Comparison of ENCODE assay signal across 12 cellular contexts in genomic region chr22:25282671-25283561, GRCh38.
DNase-seq lines count a peak whose midpoint lies in the region; ATAC-seq and TF ChIP-seq lines count a peak whose summit lies in the region.
"Had no signal": no experiment of that assay in that cellular context is flagged by ENCODE, and none has a peak within 500 bp of the region (broad histone marks: within the 10 kb centered on the region; RNA-seq: fewer than 3 reads in every experiment).

No MANE protein-coding gene starts in this region.

- H3K9me3 Mint-ChIP-seq in naive thymus-derived CD8-positive, alpha-beta T cell = no peaks in the 10 kb centered on the region
- H3K9me3 Mint-ChIP-seq in activated CD8-positive, alpha-beta T cell treated with anti-CD3 and anti-CD28 coated beads, Interleukin-2, amount 10 ng/mL, durations not matched to agents 7 days and 5 days (ENCODE audit: insufficient read depth) = no peaks in the 10 kb centered on the region
- H3K9me3 Mint-ChIP-seq in activated CD4-positive, alpha-beta memory T cell treated with anti-CD3 and anti-CD28 coated beads for 36 hours = no peaks in the 10 kb centered on the region

- intact Hi-C loops in activated CD4-positive, alpha-beta memory T cell treated with anti-CD3 and anti-CD28 coated beads for 36 hours (cut with micrococcal nuclease) = loop anchor here (10.0 kb wide), 1 partner anchor 302 kb away; no protein-coding TSS in a partner anchor

- peaks cover 7 to 15% (median 13%) of the 10 kb centered on the region in 4 donors for H3K4me1 Mint-ChIP-seq in naive thymus-derived CD8-positive, alpha-beta T cell
- peaks cover 8% of the 10 kb centered on the region for H3K4me1 Mint-ChIP-seq in activated CD8-positive, alpha-beta T cell treated with anti-CD3 and anti-CD28 coated beads, Interleukin-2, amount 10 ng/mL, durations not matched to agents 7 days and 5 days (ENCODE audit: low read depth)
- peaks cover 11% of the 10 kb centered on the region for H3K4me1 Mint-ChIP-seq in activated CD4-positive, alpha-beta memory T cell treated with anti-CD3 and anti-CD28 coated beads for 36 hours (ENCODE audit: low read depth)

- H3K27me3 Mint-ChIP-seq in naive thymus-derived CD8-positive, alpha-beta T cell = peaks cover 37 to 70% (median 53%) of the 10 kb centered on the region in 5 donors
- H3K27me3 Mint-ChIP-seq in activated CD8-positive, alpha-beta T cell treated with anti-CD3 and anti-CD28 coated beads, Interleukin-2, amount 10 ng/mL, durations not matched to agents 7 days and 5 days (ENCODE audit: low read depth) = peaks cover 55% of the 10 kb centered on the region
- peaks cover 59% of the 10 kb centered on the region for H3K27me3 Mint-ChIP-seq in activated CD4-positive, alpha-beta memory T cell treated with anti-CD3 and anti-CD28 coated beads for 36 hours

- H3K4me3 ChIP-seq in HUES48 (ENCODE audit: low read depth, low read length) (peak overlapping the region; percentile 87), coronary artery (peak overlapping the region; percentile 44)

- no peaks in the 10 kb centered on the region for H3K36me3 Mint-ChIP-seq in naive thymus-derived CD8-positive, alpha-beta T cell
- H3K36me3 Mint-ChIP-seq in activated CD8-positive, alpha-beta T cell treated with anti-CD3 and anti-CD28 coated beads, Interleukin-2, amount 10 ng/mL, durations not matched to agents 7 days and 5 days (ENCODE audit: low read depth) = no peaks in the 10 kb centered on the region
- H3K36me3 Mint-ChIP-seq in activated CD4-positive, alpha-beta memory T cell treated with anti-CD3 and anti-CD28 coated beads for 36 hours = no peaks in the 10 kb centered on the region

- no peaks in the 10 kb centered on the region for H3K9me3 ChIP-seq in HUES48 (ENCODE audit: control insufficient read depth, insufficient read depth, low read length)

- POLR2A ChIA-PET in naive thymus-derived CD8-positive, alpha-beta T cell (lab: Charles Lee) = no interaction called here
- POLR2A ChIA-PET in activated CD8-positive, alpha-beta T cell treated with anti-CD3 and anti-CD28 coated beads, Interleukin-2, amount 10 ng/mL, durations not matched to agents 7 days and 5 days (lab: Charles Lee) = no interaction called here
- POLR2A ChIA-PET in activated CD4-positive, alpha-beta memory T cell treated with anti-CD3 and anti-CD28 coated beads for 36 hours (lab: Charles Lee) = no interaction called here

- no peak overlapping the region for H3K9ac ChIP-seq in HUES48 (ENCODE audit: low read depth, low read length)

- H3K27ac ChIP-seq in HUES48 (ENCODE audit: low read depth, low read length) (no peak overlapping the region), coronary artery (no peak overlapping the region)

- H3K4me3 Mint-ChIP-seq in naive thymus-derived CD8-positive, alpha-beta T cell = peak overlapping the region in 7 of 10 donors; percentile 24 to 78 (median 64)
- no peak overlapping the region for H3K4me3 Mint-ChIP-seq in activated CD8-positive, alpha-beta T cell treated with anti-CD3 and anti-CD28 coated beads, Interleukin-2, amount 10 ng/mL, durations not matched to agents 7 days and 5 days
- no peak overlapping the region for H3K4me3 Mint-ChIP-seq in activated CD4-positive, alpha-beta memory T cell treated with anti-CD3 and anti-CD28 coated beads for 36 hours

- peak; percentile 19 for DNase-seq in Daoy (ENCODE audit: low read depth)
- DNase-seq in coronary artery (ENCODE audit: low spot score) = no peak
- peak in 1 of 10 donors; percentile 3 for DNase-seq in naive thymus-derived CD8-positive, alpha-beta T cell
- no peak for DNase-seq in activated CD8-positive, alpha-beta T cell treated with anti-CD3 and anti-CD28 coated beads, Interleukin-2, amount 10 ng/mL, durations not matched to agents 7 days and 5 days
- DNase-seq in amniotic stem cell (lab: John Stamatoyannopoulos, UW) = no peak
- no peak for DNase-seq in activated CD4-positive, alpha-beta memory T cell treated with anti-CD3 and anti-CD28 coated beads for 36 hours
- DNase-seq: CD8-positive, alpha-beta memory T cell; left ventricle myocardium superior; MM.1S; SW 1271 had no signal

- H3K4me1 ChIP-seq in HUES48 (ENCODE audit: control insufficient read depth, insufficient read depth, low read length) = peaks cover 4% of the 10 kb centered on the region; the same call in 1 of the 2 replicates

- CTCF ChIA-PET in activated CD8-positive, alpha-beta T cell treated with anti-CD3 and anti-CD28 coated beads, Interleukin-2, amount 10 ng/mL, durations not matched to agents 7 days and 5 days (lab: Charles Lee) = interaction anchor here (0.7 kb wide), 1 partner anchor 720 kb away, joined by 3 read pairs; no protein-coding TSS in a partner anchor
- CTCF ChIA-PET in activated CD4-positive, alpha-beta memory T cell treated with anti-CD3 and anti-CD28 coated beads for 36 hours (lab: Charles Lee) = no interaction called here

- H3K27ac Mint-ChIP-seq in naive thymus-derived CD8-positive, alpha-beta T cell = no peak overlapping the region
- no peak overlapping the region for H3K27ac Mint-ChIP-seq in activated CD8-positive, alpha-beta T cell treated with anti-CD3 and anti-CD28 coated beads, Interleukin-2, amount 10 ng/mL, durations not matched to agents 7 days and 5 days
- H3K27ac Mint-ChIP-seq in activated CD4-positive, alpha-beta memory T cell treated with anti-CD3 and anti-CD28 coated beads for 36 hours = no peak overlapping the region

- H3K36me3 ChIP-seq in HUES48 (ENCODE audit: control insufficient read depth, insufficient read depth, low read length) = no peaks in the 10 kb centered on the region

- peaks cover 45% of the 10 kb centered on the region for H3K27me3 ChIP-seq in HUES48 (ENCODE audit: control insufficient read depth, insufficient read depth, low read length)

- TF ChIP-seq CTCF in coronary artery (IDR thresholded peaks at IDR 0.05) = no peak

- ATAC-seq in naive thymus-derived CD8-positive, alpha-beta T cell = no peak
- ATAC-seq in activated CD8-positive, alpha-beta T cell treated with anti-CD3 and anti-CD28 coated beads, Interleukin-2, amount 10 ng/mL, durations not matched to agents 7 days and 5 days = no peak
- no peak for ATAC-seq in GM21447 (IDR thresholded peaks at IDR 0.05; ENCODE audit: unreplicated experiment)
- ATAC-seq: left ventricle myocardium superior had no signal

Comparison
In these comparisons a context has a peak if more than half of its experiments do, and no peak if none do; other contexts are left out.
1. H3K4me3 Mint-ChIP-seq: peak in naive thymus-derived CD8-positive, alpha-beta T cell (7 of 10); none in activated CD8-positive, alpha-beta T cell treated with anti-CD3 and anti-CD28 coated beads, Interleukin-2, amount 10 ng/mL, durations not matched to agents 7 days and 5 days (single experiment) and activated CD4-positive, alpha-beta memory T cell treated with anti-CD3 and anti-CD28 coated beads for 36 hours (single experiment).